ENCODE assay signal across 1 cellular context in the genomic region with DNA sequence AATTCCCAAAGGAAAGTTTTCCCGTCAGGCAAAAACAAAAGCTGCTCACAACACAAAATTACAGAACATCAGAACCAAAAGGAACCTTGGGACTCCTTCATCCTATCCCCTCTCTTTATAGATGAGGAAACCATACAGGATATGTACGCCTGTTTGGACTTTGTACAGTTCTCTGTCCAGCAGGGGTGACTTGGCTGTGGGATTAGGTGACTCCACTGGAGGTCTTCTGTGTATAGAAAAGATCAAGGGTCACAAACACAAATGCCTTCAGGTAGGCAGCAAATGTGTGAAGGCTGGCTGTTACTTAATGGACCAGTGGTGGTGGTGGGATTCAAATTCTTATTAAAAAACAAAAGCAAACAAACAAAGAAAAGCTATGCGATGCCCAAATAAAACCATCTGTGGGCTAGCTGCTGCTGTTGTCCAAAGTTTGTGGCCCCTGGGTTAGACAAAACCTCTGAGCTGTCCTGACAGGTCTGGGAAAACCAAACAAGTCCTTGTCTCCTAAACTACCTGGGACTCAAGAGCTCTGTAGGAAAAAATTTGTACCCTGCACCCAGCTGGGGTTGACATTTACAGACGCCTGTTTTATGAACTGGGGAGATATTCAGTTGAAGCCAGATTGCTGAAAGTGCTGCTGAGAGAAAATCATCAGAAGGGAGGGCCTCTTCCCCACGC.
TF ChIP-seq lines count a peak whose summit lies in the region.

No MANE protein-coding gene starts in this region.

TF ChIP-seq in SK-N-SH, 30 proteins besides CTCF, POLR2A, EP300 and RAD21 (continued from another document):
- no peak for TF ChIP-seq EZH2phosphoT487 (IDR thresholded peaks at IDR 0.05; ENCODE audit: borderline replicate concordance, low read depth)
